Comparison of ENCODE assay signal across 1 cellular context in genomic region chr5:107864793-107865192, GRCh38.
TF ChIP-seq lines count a peak whose summit lies in the region.

No MANE protein-coding gene starts in this region.

TF ChIP-seq in GM23338, 12 proteins besides CTCF, POLR2A, EP300 and RAD21 (continued from another document):
- TF ChIP-seq ETS1 (IDR thresholded peaks at IDR 0.05) (no peak), NANOG (IDR thresholded peaks at IDR 0.05; ENCODE audit: borderline replicate concordance) (no peak), POLR2AphosphoS5 (IDR thresholded peaks at IDR 0.05; ENCODE audit: low read depth) (no peak), JUNB (IDR thresholded peaks at IDR 0.05; ENCODE audit: unreplicated experiment) (no peak), ZNF114 (CRISPR knock-in tag; IDR thresholded peaks at IDR 0.05) (no peak), ZNF462 (CRISPR knock-in tag; IDR thresholded peaks at IDR 0.05) (no peak), STAT1 (IDR thresholded peaks at IDR 0.05; ENCODE audit: unreplicated experiment) (no peak), CREB1 (CRISPR knock-in tag; IDR thresholded peaks at IDR 0.05; ENCODE audit: low read depth) (no peak), EZH2 (IDR thresholded peaks at IDR 0.05; ENCODE audit: low read depth, unreplicated experiment) (no peak)
